ENCODE assay signal across 7 cellular contexts in the genomic region with DNA sequence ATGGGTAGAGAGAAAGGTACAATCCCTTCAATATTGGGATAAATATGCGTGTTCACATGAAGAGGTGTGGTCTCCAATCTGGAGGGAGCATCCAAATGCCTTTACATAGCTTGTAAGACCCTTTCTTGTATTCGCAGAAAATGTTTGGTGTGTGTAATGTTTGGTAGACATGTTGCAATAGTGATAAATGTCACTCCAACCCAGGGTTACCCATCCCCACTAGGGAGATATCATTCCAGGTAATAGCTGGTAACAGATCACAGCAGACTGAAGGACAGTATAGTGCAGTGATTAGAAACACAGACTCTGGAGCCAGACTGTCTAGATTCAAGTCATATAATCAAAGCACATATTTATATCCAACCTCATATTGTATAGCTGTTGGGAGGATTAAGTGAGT.
"Had no signal": no experiment of that assay in that cellular context is flagged by ENCODE, and none has a peak within 500 bp of the region (broad histone marks: within the 10 kb centered on the region; RNA-seq: fewer than 3 reads in every experiment).

No MANE protein-coding gene starts in this region.

- ATAC-seq: K562 had no signal

- DNase-seq: IMR-90, KBM-7, KG1 had no signal

- H3K4me2 ChIP-seq: KMS-11 had no signal

- H3K9ac ChIP-seq: KMS-11 had no signal

- H3K27ac ChIP-seq: HL-60, KMS-11 had no signal

- H3K4me3 ChIP-seq: K562 had no signal

- FAIRE-seq: HTR-8/SVneo, K562 had no signal
